ENCODE assay signal across 13 cellular contexts in genomic region chr15:77180757-77181156, GRCh38.
DNase-seq lines count a peak whose midpoint lies in the region; ATAC-seq and TF ChIP-seq lines count a peak whose summit lies in the region.
"Had no signal": no experiment of that assay in that cellular context is flagged by ENCODE, and none has a peak within 500 bp of the region (broad histone marks: within the 10 kb centered on the region; RNA-seq: fewer than 3 reads in every experiment).

No MANE protein-coding gene starts in this region.

- H4K5ac ChIP-seq in H9 (ENCODE audit: insufficient read length, low read depth, low read length), result no peak overlapping the region

- no peak overlapping the region for H2BK120ac ChIP-seq in H9 (ENCODE audit: low read depth, low read length, poor library complexity, severe bottlenecking)

- H3K27me3 ChIP-seq in BLaER1 treated with 17β-estradiol and CSF1 and Interleukin-3, amounts not matched to agents 10 nM and 100 nM, result no peaks in the 10 kb centered on the region
- H3K27me3 ChIP-seq in adipocyte (replicated peaks; ENCODE audit: control insufficient read depth, insufficient read depth, low read length) (no peaks in the 10 kb centered on the region), lung (ENCODE audit: control insufficient read depth, insufficient read depth) (no peaks in the 10 kb centered on the region), H9 (ENCODE audit: insufficient read depth, low read length) (no peaks in the 10 kb centered on the region)

- no peaks in the 10 kb centered on the region; a peak in 1 of 5 replicates for H3K9me3 Mint-ChIP-seq in H9
- H3K9me3 Mint-ChIP-seq: activated naive CD4-positive, alpha-beta T cell treated with anti-CD3 and anti-CD28 coated beads for 36 hours had no signal

- peaks cover 0 to 21% (median 0%) of the 10 kb centered on the region in 11 experiments; a peak in 3 of 22 replicates for H3K36me3 ChIP-seq in BLaER1 treated with 17β-estradiol and CSF1 and Interleukin-3, amounts not matched to agents 10 nM and 100 nM
- H3K36me3 ChIP-seq in KOPT-K1 (ENCODE audit: insufficient read depth, low read length) (no peaks in the 10 kb centered on the region), adipocyte (ENCODE audit: control insufficient read depth, insufficient read depth, low read length, severe bottlenecking) (peaks cover 46% of the 10 kb centered on the region), lung (ENCODE audit: control insufficient read depth in 2 of 2, insufficient read depth in 2 of 2, low read length in 2 of 2) (peaks cover 6 to 13% of the 10 kb centered on the region in 2 donors)

- H3K4ac ChIP-seq in H9 (ENCODE audit: low read depth, low read length), result no peak overlapping the region

- peaks cover 7 to 10% (median 8%) of the 10 kb centered on the region in 3 experiments; a peak in 6 of 7 replicates for H3K36me3 Mint-ChIP-seq in H9 (ENCODE audit: insufficient read depth in 1 of 3, low read depth in 3 of 3)

- H2BK20ac ChIP-seq in H9 (ENCODE audit: low read depth, low read length, poor library complexity, severe bottlenecking), result no peak overlapping the region

- no peak overlapping the region for H3K18ac ChIP-seq in H9 (ENCODE audit: insufficient read length, low read depth, low read length)

- WGBS in lung, 2 donors, result 71 to 83% methylated on average over 5 of the region's 5 CpGs
- no CpG with 5 or more reads among the region's 5 CpGs for WGBS in H9 (ENCODE audit: extremely low coverage, insufficient read length, low lambda C conversion rate)

- H3K4me2 ChIP-seq in BLaER1 treated with 17β-estradiol and CSF1 and Interleukin-3, amounts not matched to agents 10 nM and 100 nM, result peak overlapping the region in 10 of 11 experiments; percentile 49 to 94 (median 62); a peak in 14 of 22 replicates
- H3K4me2 ChIP-seq in H9 (ENCODE audit: insufficient read depth, insufficient read length, low read length), result no peak overlapping the region

- H3K9ac ChIP-seq in BLaER1 treated with 17β-estradiol and CSF1 and Interleukin-3, amounts not matched to agents 10 nM and 100 nM, result no peak overlapping the region
- H3K9ac ChIP-seq in adipocyte (ENCODE audit: low read length), result no peak overlapping the region
- H3K9ac ChIP-seq in H9 (ENCODE audit: extremely low read depth, insufficient read length, low read length), result no peak overlapping the region
- H3K9ac ChIP-seq: KMS-11 had no signal

- H3K27me3 Mint-ChIP-seq in H9 (ENCODE audit: low read depth), result no peaks in the 10 kb centered on the region; the same call in 1 of the 2 replicates

- peaks cover 5 to 7% of the 10 kb centered on the region in 2 experiments for H3K4me1 Mint-ChIP-seq in H9

- no peaks in the 10 kb centered on the region for H3K79me1 ChIP-seq in H9 (ENCODE audit: insufficient read depth, low read depth, low read length, poor library complexity, severe bottlenecking)

- no peaks in the 10 kb centered on the region for H3K23me2 ChIP-seq in H9 (ENCODE audit: insufficient read length, low read depth, low read length, poor library complexity, severe bottlenecking)

- H3K27ac Mint-ChIP-seq in H9, result no peak overlapping the region
- H3K27ac Mint-ChIP-seq: activated naive CD4-positive, alpha-beta T cell treated with anti-CD3 and anti-CD28 coated beads for 36 hours had no signal

- no peak overlapping the region for H4K8ac ChIP-seq in H9 (replicated peaks; ENCODE audit: insufficient read length, low read depth, low read length)

- H3K79me2 ChIP-seq in H9 (ENCODE audit: insufficient read depth, low read length), result no peaks in the 10 kb centered on the region

- no peak overlapping the region for H3K23ac ChIP-seq in H9 (ENCODE audit: insufficient read length, low read depth, low read length)

- H2AK5ac ChIP-seq in H9 (ENCODE audit: insufficient read length, low read length), result no peak overlapping the region

- no peak overlapping the region for H3K27ac ChIP-seq in BLaER1 treated with 17β-estradiol and CSF1 and Interleukin-3, amounts not matched to agents 10 nM and 100 nM
- H3K27ac ChIP-seq in KOPT-K1 (ENCODE audit: low read depth, low read length, poor library complexity, severe bottlenecking) (peak overlapping the region; percentile 1), lung (ENCODE audit: low read depth in 1 of 2, low read length in 1 of 2) (no peak overlapping the region), H9 (ENCODE audit: insufficient read length, low read depth, low read length) (no peak overlapping the region)
- H3K27ac ChIP-seq: C4-2B, KMS-11 had no signal

- H4K20me1 ChIP-seq in BLaER1 treated with 17β-estradiol and CSF1 and Interleukin-3, amounts not matched to agents 10 nM and 100 nM, result no peaks in the 10 kb centered on the region
- no peaks in the 10 kb centered on the region for H4K20me1 ChIP-seq in H9 (ENCODE audit: control insufficient read depth, insufficient read depth, insufficient read length)

- ATAC-seq in lung (ENCODE audit: insufficient read depth, low FRiP score), result peak; percentile 27
- ATAC-seq: Panc1 had no signal

- peak; percentile 47 for DNase-seq in adipocyte (ENCODE audit: low read depth)
- DNase-seq in lung (ENCODE audit: low spot score), result no peak
- no peak for DNase-seq in H9
- no peak for DNase-seq in NCI-H524 (lab: John Stamatoyannopoulos, UW)
- no peak for DNase-seq in putamen (ENCODE audit: low spot score)
- no peak for DNase-seq in stimulated activated CD4-positive, alpha-beta T cell treated with anti-CD3 and anti-CD28 coated beads, Interleukin-1b, Interleukin-23, amount 100 ng/mL, for 48 hours
- DNase-seq: activated CD4-positive, alpha-beta T cell treated with anti-CD3 and anti-CD28 coated beads, Interleukin-2, amount 50 U/mL, for 48 hours; activated naive CD4-positive, alpha-beta T cell treated with anti-CD3 and anti-CD28 coated beads for 36 hours had no signal

- TF ChIP-seq CTCF in lung (IDR thresholded peaks at IDR 0.05; ENCODE audit: control extremely low read depth, extremely low read depth) (no peak), H9 (conservative IDR thresholded peaks at IDR 0.05) (no peak)

- H3K4me1 ChIP-seq in BLaER1 treated with 17β-estradiol and CSF1 and Interleukin-3, amounts not matched to agents 10 nM and 100 nM, result peaks cover 16 to 74% (median 34%) of the 10 kb centered on the region in 10 experiments
- H3K4me1 ChIP-seq in adipocyte (ENCODE audit: control insufficient read depth, insufficient read depth, low read length) (peaks cover 23% of the 10 kb centered on the region), lung (ENCODE audit: control insufficient read depth in 2 of 2, insufficient read depth in 2 of 2, low read length in 2 of 2) (peaks cover 0 to 7% of the 10 kb centered on the region in 2 donors), H9 (ENCODE audit: insufficient read depth, low read length) (no peaks in the 10 kb centered on the region)

- H2AFZ ChIP-seq in H9 (ENCODE audit: low read length), result no peak overlapping the region

- H2BK12ac ChIP-seq in H9 (ENCODE audit: insufficient read length, low read depth, low read length), result no peak overlapping the region

- H4K91ac ChIP-seq in H9 (ENCODE audit: insufficient read length, low read depth, low read length), result no peak overlapping the region

- no peak overlapping the region for H3K14ac ChIP-seq in H9 (ENCODE audit: insufficient read depth, low read length)

- no peak overlapping the region for H2BK5ac ChIP-seq in H9 (ENCODE audit: insufficient read length, low read length)

- no peaks in the 10 kb centered on the region for H3K9me3 ChIP-seq in BLaER1 treated with 17β-estradiol and CSF1 and Interleukin-3, amounts not matched to agents 10 nM and 100 nM (replicated peaks in 1 of 11)
- H3K9me3 ChIP-seq in KOPT-K1 (ENCODE audit: insufficient read depth, low read length, poor library complexity, severe bottlenecking), result no peaks in the 10 kb centered on the region
- H3K9me3 ChIP-seq in adipocyte (ENCODE audit: control insufficient read depth, low read length), result no peaks in the 10 kb centered on the region
- H3K9me3 ChIP-seq in lung (ENCODE audit: control insufficient read depth in 2 of 2, insufficient read depth in 1 of 2, low read length in 1 of 2), result no peaks in the 10 kb centered on the region
- no peaks in the 10 kb centered on the region for H3K9me3 ChIP-seq in H9 (ENCODE audit: control insufficient read depth, low read depth, low read length)

- no peak overlapping the region for H3K4me3 ChIP-seq in BLaER1 treated with 17β-estradiol and CSF1 and Interleukin-3, amounts not matched to agents 10 nM and 100 nM
- no peak overlapping the region for H3K4me3 ChIP-seq in adipocyte (ENCODE audit: low read length)
- H3K4me3 ChIP-seq in lung, result no peak overlapping the region

- H3T11ph ChIP-seq in H9 (ENCODE audit: low read length), result no peak overlapping the region

- no peak overlapping the region for H2BK15ac ChIP-seq in H9 (ENCODE audit: low read depth, low read length)

- H3K4me3 Mint-ChIP-seq in H9, result no peak overlapping the region
- H3K4me3 Mint-ChIP-seq: activated naive CD4-positive, alpha-beta T cell treated with anti-CD3 and anti-CD28 coated beads for 36 hours had no signal

- H3K56ac ChIP-seq in H9 (ENCODE audit: insufficient read length, low read depth, low read length), result no peak overlapping the region
